Comparison of ENCODE assay signal across 8 cellular contexts in genomic region chr6:139250296-139251274, GRCh38. TPM values are rescaled to one million over a fixed set of nuclear protein-coding genes. Genes with fewer than 3 reads are reported as not detected.
DNase-seq lines count a peak whose midpoint lies in the region; ATAC-seq and TF ChIP-seq lines count a peak whose summit lies in the region.

No MANE protein-coding gene starts in this region.

- H3K9me3 Mint-ChIP-seq in activated CD8-positive, alpha-beta T cell treated with anti-CD3 and anti-CD28 coated beads for 36 hours, result peaks cover 2% of the 10 kb centered on the region
- H3K9me3 Mint-ChIP-seq in naive thymus-derived CD8-positive, alpha-beta T cell, result no peaks in the 10 kb centered on the region

- ATAC-seq in GM18868 (IDR thresholded peaks at IDR 0.05; ENCODE audit: unreplicated experiment) (peak; percentile 97), HG03045 (IDR thresholded peaks at IDR 0.05; ENCODE audit: unreplicated experiment) (peak; percentile 94)
- peak; percentile 96 for ATAC-seq in activated CD8-positive, alpha-beta T cell treated with anti-CD3 and anti-CD28 coated beads for 36 hours
- peak; percentile 90 to 97 for ATAC-seq in naive thymus-derived CD8-positive, alpha-beta T cell

- peaks cover 48% of the 10 kb centered on the region for H3K4me1 Mint-ChIP-seq in activated CD8-positive, alpha-beta T cell treated with anti-CD3 and anti-CD28 coated beads for 36 hours (ENCODE audit: low read depth)
- peaks cover 24 to 41% (median 30%) of the 10 kb centered on the region in 4 donors for H3K4me1 Mint-ChIP-seq in naive thymus-derived CD8-positive, alpha-beta T cell

- no peak overlapping the region for H3K4me3 Mint-ChIP-seq in activated CD8-positive, alpha-beta T cell treated with anti-CD3 and anti-CD28 coated beads for 36 hours
- peak overlapping the region in 2 of 10 donors; percentile 1 to 27 for H3K4me3 Mint-ChIP-seq in naive thymus-derived CD8-positive, alpha-beta T cell

- H3K27me3 Mint-ChIP-seq in activated CD8-positive, alpha-beta T cell treated with anti-CD3 and anti-CD28 coated beads for 36 hours, result no peaks in the 10 kb centered on the region
- H3K27me3 Mint-ChIP-seq in naive thymus-derived CD8-positive, alpha-beta T cell, result no peaks in the 10 kb centered on the region

- no peaks in the 10 kb centered on the region for H3K36me3 Mint-ChIP-seq in activated CD8-positive, alpha-beta T cell treated with anti-CD3 and anti-CD28 coated beads for 36 hours (ENCODE audit: low read depth)
- no peaks in the 10 kb centered on the region for H3K36me3 Mint-ChIP-seq in naive thymus-derived CD8-positive, alpha-beta T cell

- H3K27ac Mint-ChIP-seq in activated CD8-positive, alpha-beta T cell treated with anti-CD3 and anti-CD28 coated beads for 36 hours, result peak overlapping the region; percentile 77
- H3K27ac Mint-ChIP-seq in naive thymus-derived CD8-positive, alpha-beta T cell, result peak overlapping the region in 8 of 10 donors; percentile 4 to 83 (median 61)

- no peak for TF ChIP-seq EP300 in transverse colon (IDR thresholded peaks at IDR 0.05; ENCODE audit: low read depth)

- intact Hi-C loops in activated CD8-positive, alpha-beta T cell treated with anti-CD3 and anti-CD28 coated beads for 36 hours (cut with micrococcal nuclease), result no loop called here
- intact Hi-C loops in transverse colon (cut with DNase I; ENCODE audit: low total_unique reads), result no loop called here

- peak; percentile 71 for TF ChIP-seq CTCF in activated CD8-positive, alpha-beta T cell treated with anti-CD3 and anti-CD28 coated beads for 36 hours (IDR thresholded peaks at IDR 0.05)
- TF ChIP-seq CTCF in epithelial cell of proximal tubule (conservative IDR thresholded peaks at IDR 0.05; ENCODE audit: low read depth, low read length), result peak; percentile 77
- TF ChIP-seq CTCF in transverse colon (IDR thresholded peaks at IDR 0.05), result peak; percentile 49 to 61 (median 56)

- no peak overlapping the region for H3K4me3 ChIP-seq in epithelial cell of proximal tubule (ENCODE audit: low read depth, low read length)
- no peak overlapping the region for H3K4me3 ChIP-seq in transverse colon

- H3K9me3 ChIP-seq in transverse colon, result no peaks in the 10 kb centered on the region

- H3K27me3 ChIP-seq in transverse colon, result no peaks in the 10 kb centered on the region

- H3K36me3 ChIP-seq in transverse colon, result no peaks in the 10 kb centered on the region

- in situ Hi-C loops in transverse colon (cut with MboI; ENCODE audit: low pct_ligation_motif_present in 1 of 4, low pct_unique_long_range_greater_than_20kb in 1 of 4, low sequenced_read_pairs in 3 of 4), result no loop called here

- POLR2A ChIA-PET in activated CD8-positive, alpha-beta T cell treated with anti-CD3 and anti-CD28 coated beads for 36 hours (lab: Charles Lee), result interaction anchor here (0.7 kb wide), 1 partner anchor 229 kb away, joined by 3 read pairs; no protein-coding TSS in a partner anchor
- POLR2A ChIA-PET in naive thymus-derived CD8-positive, alpha-beta T cell (lab: Charles Lee), result interaction anchor here (0.6 to 1.0 kb wide), 4 partner anchors 10 to 126 kb away, joined by 3 to 4 read pairs (median 4); no protein-coding TSS in a partner anchor

- CTCF ChIA-PET in activated CD8-positive, alpha-beta T cell treated with anti-CD3 and anti-CD28 coated beads for 36 hours (lab: Charles Lee), result interaction anchor here (0.5 to 2.3 kb wide), 14 partner anchors 9 to 551 kb away, joined by 3 to 12 read pairs (median 3); no protein-coding TSS in a partner anchor

- WGBS in transverse colon (ENCODE audit: low coverage in 1 of 2), 2 donors, result 33 to 46% methylated on average over 3 of the region's 3 CpGs

- TF ChIP-seq POLR2A in transverse colon (IDR thresholded peaks at IDR 0.05), result no peak

- DNase-seq in AML-193 (lab: John Stamatoyannopoulos, UW), result peak; percentile 75 to 76
- DNase-seq in NCI-H345 treated with DMSO at 0.1 percent for 48 hours (lab: John Stamatoyannopoulos, UW; ENCODE audit: unreplicated experiment), result peak; percentile 5
- DNase-seq in activated CD8-positive, alpha-beta T cell treated with anti-CD3 and anti-CD28 coated beads for 36 hours, result peak; percentile 69
- no peak for DNase-seq in epithelial cell of proximal tubule (ENCODE audit: low read depth)
- DNase-seq in naive thymus-derived CD8-positive, alpha-beta T cell, result peak; percentile 8 to 74 (median 42)
- peak; percentile 64 for DNase-seq in transverse colon

- H3K27ac ChIP-seq in transverse colon, result peak overlapping the region in 3 of 4 donors; percentile 6 to 31 (median 22)

- peaks cover 4 to 12% (median 7%) of the 10 kb centered on the region in 4 donors for H3K4me1 ChIP-seq in transverse colon

RNA-seq across cellular contexts. Expression of gene TXLNB, which starts 41.2 kb away (rescaled TPM):
- under 1 TPM; 0.11 to 0.22 TPM for total RNA-seq in activated CD8-positive, alpha-beta T cell treated with anti-CD3 and anti-CD28 coated beads for 36 hours
- not detected in 2 replicates for total RNA-seq in epithelial cell of proximal tubule
- total RNA-seq in naive thymus-derived CD8-positive, alpha-beta T cell, result 1 to 10 TPM in 1 of 2 experiments, under 1 TPM in 1; 0.96 to 1.7 TPM
- under 1 TPM in 2 of 3 donors, not detected in 1; 0.11 to 0.65 TPM for polyA plus RNA-seq in naive thymus-derived CD8-positive, alpha-beta T cell
- total RNA-seq in transverse colon, result 1 to 10 TPM in 2 of 4 donors, under 1 TPM in 1, not detected in 1; 0.27 to 6.6 (median 2.1) TPM
